In genomic region chr4:2457481-2458295, GRCh38 we compare ENCODE assay signal across 25 cellular contexts. TPM values are rescaled to one million over a fixed set of nuclear protein-coding genes. Genes with fewer than 3 reads are reported as not detected.
DNase-seq lines count a peak whose midpoint lies in the region; ATAC-seq and TF ChIP-seq lines count a peak whose summit lies in the region.
"Had no signal": no experiment of that assay in that cellular context is flagged by ENCODE, and none has a peak within 500 bp of the region (broad histone marks: within the 10 kb centered on the region; RNA-seq: fewer than 3 reads in every experiment).

No MANE protein-coding gene starts in this region.

- peaks cover 7 to 11% of the 10 kb centered on the region in 2 experiments for H3K4me1 Mint-ChIP-seq in H9

- DNase-seq in H9 (peak; percentile 30), RPMI8226 (peak; percentile 68), left lung (no peak), trophoblast cell (peak in 1 of 2 donors; percentile 14), left cardiac atrium (no peak), RWPE1 (ENCODE audit: low spot score) (no peak), sigmoid colon (no peak)
- DNase-seq: CD4-positive, alpha-beta T cell; DMS153; EL; HCEC 1CT; MV-4-11; NCI-H1694 treated with DMSO at 0.1 percent for 48 hours; NCI-H2107; NCI-H2227 treated with DMSO at 0.1 percent for 48 hours; NCI-H524; NCI-H82; SW 1271 had no signal

- no peak overlapping the region for H3K23ac ChIP-seq in H9 (ENCODE audit: insufficient read length, low read depth, low read length)
- H3K23ac ChIP-seq in trophoblast cell (ENCODE audit: low read length): peak overlapping the region; percentile 56

- H2BK120ac ChIP-seq in H9 (ENCODE audit: low read depth, low read length, poor library complexity, severe bottlenecking): no peak overlapping the region
- no peak overlapping the region for H2BK120ac ChIP-seq in trophoblast cell (ENCODE audit: insufficient read depth, low read length, poor library complexity)

- no peak overlapping the region for H3K4me2 ChIP-seq in H9 (ENCODE audit: insufficient read depth, insufficient read length, low read length)
- no peak overlapping the region for H3K4me2 ChIP-seq in trophoblast cell (ENCODE audit: low read length)
- H3K4me2 ChIP-seq: A549 had no signal

- H3T11ph ChIP-seq in H9 (ENCODE audit: low read length): no peak overlapping the region

- H3K27ac ChIP-seq in H9 (ENCODE audit: insufficient read length, low read depth, low read length) (no peak overlapping the region), left lung (no peak overlapping the region), trophoblast cell (ENCODE audit: low read depth, low read length) (no peak overlapping the region), RWPE1 (no peak overlapping the region), sigmoid colon (no peak overlapping the region)
- H3K27ac ChIP-seq: A549 had no signal

- H3K18ac ChIP-seq in H9 (ENCODE audit: insufficient read length, low read depth, low read length) (no peak overlapping the region), trophoblast cell (ENCODE audit: low read length) (no peak overlapping the region)

- no peak overlapping the region for H2BK12ac ChIP-seq in H9 (ENCODE audit: insufficient read length, low read depth, low read length)
- no peak overlapping the region for H2BK12ac ChIP-seq in trophoblast cell (ENCODE audit: low read length)

- H3K36me3 ChIP-seq in left lung: no peaks in the 10 kb centered on the region
- no peaks in the 10 kb centered on the region for H3K36me3 ChIP-seq in trophoblast cell (ENCODE audit: control insufficient read depth in 1 of 2, insufficient read depth in 2 of 2, low read length in 2 of 2)
- no peaks in the 10 kb centered on the region for H3K36me3 ChIP-seq in sigmoid colon

- peak overlapping the region in 1 of 3 experiments; percentile 72; a peak in 1 of 7 replicates for H3K27ac Mint-ChIP-seq in H9
- H3K27ac Mint-ChIP-seq: CD4-positive, alpha-beta T cell had no signal

- peaks cover 22% of the 10 kb centered on the region for H3K27me3 Mint-ChIP-seq in H9 (ENCODE audit: low read depth)
- H3K27me3 Mint-ChIP-seq: CD4-positive, alpha-beta T cell had no signal

- H2AK5ac ChIP-seq in H9 (ENCODE audit: insufficient read length, low read length) (peak overlapping the region; percentile 41), trophoblast cell (ENCODE audit: low read length) (no peak overlapping the region)

- no peak overlapping the region for H3K4ac ChIP-seq in H9 (ENCODE audit: low read depth, low read length)
- H3K4ac ChIP-seq in trophoblast cell (ENCODE audit: low read depth, low read length): no peak overlapping the region

- no peak for TF ChIP-seq EP300 in sigmoid colon (IDR thresholded peaks at IDR 0.05)

- H2AFZ ChIP-seq in H9 (ENCODE audit: low read length) (no peak overlapping the region), trophoblast cell (ENCODE audit: insufficient read depth, low read length, poor library complexity) (no peak overlapping the region)

- H3K56ac ChIP-seq in H9 (ENCODE audit: insufficient read length, low read depth, low read length): no peak overlapping the region

- H3K4me1 ChIP-seq in H9 (ENCODE audit: insufficient read depth, low read length) (no peaks in the 10 kb centered on the region), left lung (peaks cover 3 to 11% of the 10 kb centered on the region in 2 donors), trophoblast cell (ENCODE audit: control insufficient read depth in 1 of 2, insufficient read depth in 2 of 2, low read length in 2 of 2) (peaks cover 3 to 7% of the 10 kb centered on the region in 2 experiments), sigmoid colon (peaks cover 0 to 10% (median 7%) of the 10 kb centered on the region in 4 donors)

- CTCF ChIA-PET in RWPE1 (lab: Yijun Ruan, JAX): interaction anchor here (1.4 kb wide), 1 partner anchor 238 kb away, joined by 3 read pairs; no protein-coding TSS in a partner anchor

- H3K79me2 ChIP-seq in H9 (ENCODE audit: insufficient read depth, low read length) (no peaks in the 10 kb centered on the region), trophoblast cell (ENCODE audit: control insufficient read depth, insufficient read depth, low read length, poor library complexity) (no peaks in the 10 kb centered on the region)

- H3K4me3 Mint-ChIP-seq in H9: no peak overlapping the region
- H3K4me3 Mint-ChIP-seq: CD4-positive, alpha-beta T cell had no signal

- H3K9ac ChIP-seq in H9 (ENCODE audit: extremely low read depth, insufficient read length, low read length): no peak overlapping the region
- H3K9ac ChIP-seq in trophoblast cell (ENCODE audit: low read length): no peak overlapping the region

- no peak overlapping the region for H2BK5ac ChIP-seq in H9 (ENCODE audit: insufficient read length, low read length)
- no peak overlapping the region for H2BK5ac ChIP-seq in trophoblast cell (ENCODE audit: low read depth, low read length, poor library complexity)

- H3K36me3 Mint-ChIP-seq in H9 (ENCODE audit: insufficient read depth in 1 of 3, low read depth in 3 of 3): no peaks in the 10 kb centered on the region

- no peak overlapping the region for H2BK20ac ChIP-seq in H9 (ENCODE audit: low read depth, low read length, poor library complexity, severe bottlenecking)

- no peaks in the 10 kb centered on the region for H3K23me2 ChIP-seq in H9 (ENCODE audit: insufficient read length, low read depth, low read length, poor library complexity, severe bottlenecking)

- H4K12ac ChIP-seq in trophoblast cell (ENCODE audit: low read depth, low read length): no peak overlapping the region

- no peak for TF ChIP-seq POLR2A in sigmoid colon (IDR thresholded peaks at IDR 0.05)

- H4K91ac ChIP-seq in H9 (ENCODE audit: insufficient read length, low read depth, low read length) (no peak overlapping the region), trophoblast cell (ENCODE audit: low read depth, low read length) (no peak overlapping the region)

- WGBS in H9 (ENCODE audit: extremely low coverage, insufficient read length, low lambda C conversion rate): no CpG with 5 or more reads among the region's 24 CpGs
- 100% methylated on average over 1 of the region's 24 CpGs for WGBS in trophoblast cell (ENCODE audit: extremely low coverage, insufficient coverage, insufficient read length)
- WGBS in sigmoid colon, 2 donors: 68 to 85% methylated on average over 24 of the region's 24 CpGs

- POLR2A ChIA-PET in RWPE1 (lab: Yijun Ruan, JAX; ENCODE audit: low non-redundant PET): no interaction called here

- H3K9me3 ChIP-seq in H9 (ENCODE audit: control insufficient read depth, low read depth, low read length): no peaks in the 10 kb centered on the region
- H3K9me3 ChIP-seq in left lung: no peaks in the 10 kb centered on the region
- no peaks in the 10 kb centered on the region for H3K9me3 ChIP-seq in trophoblast cell (ENCODE audit: insufficient read depth, low read depth, low read length)
- no peaks in the 10 kb centered on the region for H3K9me3 ChIP-seq in sigmoid colon
- H3K9me3 ChIP-seq: A549 had no signal

- TF ChIP-seq CTCF in H9 (conservative IDR thresholded peaks at IDR 0.05) (no peak), left lung (IDR thresholded peaks at IDR 0.05) (no peak), RWPE1 (conservative IDR thresholded peaks at IDR 0.05; ENCODE audit: low read depth) (no peak), sigmoid colon (IDR thresholded peaks at IDR 0.05) (no peak)

- H4K8ac ChIP-seq in H9 (replicated peaks; ENCODE audit: insufficient read length, low read depth, low read length) (no peak overlapping the region), trophoblast cell (ENCODE audit: low read depth, low read length) (no peak overlapping the region)

- H3K79me1 ChIP-seq in H9 (ENCODE audit: insufficient read depth, low read depth, low read length, poor library complexity, severe bottlenecking): no peaks in the 10 kb centered on the region
- H3K79me1 ChIP-seq in trophoblast cell (ENCODE audit: low read length): no peaks in the 10 kb centered on the region

- H4K20me1 ChIP-seq in H9 (ENCODE audit: control insufficient read depth, insufficient read depth, insufficient read length): peaks cover 2% of the 10 kb centered on the region

- intact Hi-C loops in left lung (cut with DNase I) (no loop called here), left cardiac atrium (cut with DNase I) (no loop called here), sigmoid colon (cut with DNase I) (no loop called here)

- H3K27me3 ChIP-seq in H9 (ENCODE audit: insufficient read depth, low read length) (peaks cover 3% of the 10 kb centered on the region; the same call in 1 of the 2 replicates), left lung (peaks cover 0 to 35% of the 10 kb centered on the region in 2 donors), trophoblast cell (ENCODE audit: insufficient read depth, low read length) (no peaks in the 10 kb centered on the region), sigmoid colon (no peaks in the 10 kb centered on the region)

- H2BK15ac ChIP-seq in H9 (ENCODE audit: low read depth, low read length): no peak overlapping the region

- H3K9me3 Mint-ChIP-seq in H9: no peaks in the 10 kb centered on the region; a peak in 1 of 5 replicates
- H3K9me3 Mint-ChIP-seq: CD4-positive, alpha-beta T cell had no signal

- peak; percentile 25 for ATAC-seq in left lung
- no peak for ATAC-seq in left cardiac atrium
- no peak for ATAC-seq in GM18909 (IDR thresholded peaks at IDR 0.05; ENCODE audit: poor library complexity, unreplicated experiment)
- ATAC-seq: A549, GM12878, Panc1, Right ventricle myocardium inferior had no signal

- no peak overlapping the region for H4K5ac ChIP-seq in H9 (ENCODE audit: insufficient read length, low read depth, low read length)

- no peak overlapping the region for H3K14ac ChIP-seq in H9 (ENCODE audit: insufficient read depth, low read length)
- no peak overlapping the region for H3K14ac ChIP-seq in trophoblast cell (ENCODE audit: low read length)

- no peak overlapping the region for H3K4me3 ChIP-seq in left lung
- no peak overlapping the region for H3K4me3 ChIP-seq in trophoblast cell (ENCODE audit: low read depth, low read length)
- no peak overlapping the region for H3K4me3 ChIP-seq in sigmoid colon
- H3K4me3 ChIP-seq: A549, GM12878 had no signal

RNA-seq across cellular contexts. Expression of gene RNF4, which starts 11.2 kb away (rescaled TPM):
- total RNA-seq in H9 (2021): 88.5 and 92.0 TPM in 2 replicates
- total RNA-seq in left lung: 10 to 100 TPM; 42.2 to 46.2 TPM
- 42.2 and 43.1 TPM in 2 replicates for polyA plus RNA-seq in trophoblast cell (2013)
- total RNA-seq in left cardiac atrium: 10 to 100 TPM; 22.5 to 37.0 TPM
- total RNA-seq in sigmoid colon: 10 to 100 TPM; 28.5 to 51.0 (median 40.4) TPM
- polyA plus RNA-seq in sigmoid colon: 10 to 100 TPM; 19.8 to 39.4 (median 31.2) TPM

RNA-seq across cellular contexts. Expression of gene CFAP99, which starts 38.9 kb away (rescaled TPM):
- total RNA-seq in H9 (2021) (0.13 and 0.35 TPM in 2 replicates), left lung (1 to 10 TPM; 1.3 to 2.6 TPM), left cardiac atrium (not detected), sigmoid colon (not detected)
- polyA plus RNA-seq in trophoblast cell (2013): not detected in 2 replicates
- polyA plus RNA-seq in sigmoid colon: under 1 TPM in 1 of 3 donors, not detected in 2; 0.58 TPM
- total RNA-seq: GM12878, Right ventricle myocardium inferior, SK-MEL-5 had no signal
- polyA plus RNA-seq: BJ, GM12878 had no signal

RNA-seq across cellular contexts. Expression of gene ZFYVE28, which starts 39.2 kb away (rescaled TPM):
- total RNA-seq in H9 (2021) (0.98 and 1.2 TPM in 2 replicates), left lung (10 to 100 TPM; 12.0 to 12.4 TPM), left cardiac atrium (1 to 10 TPM; 5.2 to 7.2 TPM), sigmoid colon (10 to 100 TPM in 1 of 4 donors, 1 to 10 TPM in 3; 3.1 to 13.0 (median 3.9) TPM)
- polyA plus RNA-seq in trophoblast cell (2013): 0.03 and 0.10 TPM in 2 replicates
- 10 to 100 TPM; 15.0 to 24.1 (median 20.4) TPM for polyA plus RNA-seq in sigmoid colon

Comparison
In these comparisons a context has a peak if more than half of its experiments do, and no peak if none do; other contexts are left out.
1. DNase-seq: peak in H9 (single experiment) and RPMI8226 (single experiment); none in left lung (0 of 2), left cardiac atrium (single experiment), RWPE1 (single experiment) and sigmoid colon (single experiment).